32 cellular contexts compared by ENCODE assay signal in genomic region chr22:19344420-19344819, GRCh38.
"Had no signal": no experiment of that assay in that cellular context is flagged by ENCODE, and none has a peak within 500 bp of the region (broad histone marks: within the 10 kb centered on the region; RNA-seq: fewer than 3 reads in every experiment).

No MANE protein-coding gene starts in this region.

- ATAC-seq: activated CD4-positive, alpha-beta T cell treated with anti-CD3 and anti-CD28 coated beads for 36 hours; activated CD4-positive, CD25-positive, alpha-beta regulatory T cell treated with anti-CD3 and anti-CD28 coated beads, Interleukin-2, amount 50 U/mL, for 24 hours; activated CD8-positive, alpha-beta memory T cell treated with anti-CD3 and anti-CD28 coated beads, Interleukin-2, amount 10 ng/mL, durations not matched to agents 7 days and 5 days; activated naive CD4-positive, alpha-beta T cell treated with anti-CD3 and anti-CD28 coated beads, Interleukin-2, amount 50 U/mL, for 72 hours; PC-3 had no signal

- H3K4me1 Mint-ChIP-seq: activated CD4-positive, alpha-beta T cell treated with anti-CD3 and anti-CD28 coated beads for 36 hours; activated CD4-positive, alpha-beta T cell treated with anti-CD3 and anti-CD28 coated beads, Interleukin-2, amount 10 ng/mL, durations not matched to agents 7 days and 5 days; activated CD8-positive, alpha-beta memory T cell treated with anti-CD3 and anti-CD28 coated beads, Interleukin-2, amount 10 ng/mL, durations not matched to agents 7 days and 5 days had no signal

- DNase-seq: activated CD4-positive, alpha-beta T cell treated with anti-CD3 and anti-CD28 coated beads for 36 hours; activated CD4-positive, alpha-beta T cell treated with anti-CD3 and anti-CD28 coated beads, Interleukin-2, amount 10 ng/mL, durations not matched to agents 7 days and 5 days; activated CD4-positive, alpha-beta T cell treated with anti-CD3 and anti-CD28 coated beads, Interleukin-2, amount 50 U/mL, for 48 hours; activated CD8-positive, alpha-beta memory T cell treated with anti-CD3 and anti-CD28 coated beads for 24 hours; activated CD8-positive, alpha-beta memory T cell treated with anti-CD3 and anti-CD28 coated beads, Interleukin-2, amount 10 ng/mL, durations not matched to agents 7 days and 5 days; activated CD8-positive, alpha-beta memory T cell treated with anti-CD3 and anti-CD28 coated beads, Interleukin-2, amount 50 U/mL, for 48 hours; activated gamma-delta T cell treated with Interleukin-2 at 50 U/mL for 16 hours; activated naive CD4-positive, alpha-beta T cell treated with anti-CD3 and anti-CD28 coated beads for 36 hours; amniotic stem cell; aorta; brain microvascular endothelial cell; central memory CD4-positive, alpha-beta T cell; Karpas-422; NCI-H1048; NCI-H1436 treated with DMSO at 0.1 percent for 48 hours; NCI-H1694 treated with DMSO at 0.1 percent for 48 hours; NCI-H2029 treated with DMSO at 0.1 percent for 48 hours; NCI-H2107; NCI-H2171; NCI-H510A; NCI-H526; NCI-H748 treated with DMSO at 0.1 percent for 48 hours; NK-92 treated with Interleukin-12 subunit alpha and Interleukin-12 subunit beta, amount 100 ng/mL, for 24 hours; PC-3; Peyer's patch; RPMI8226; SHP77 treated with DMSO at 0.1 percent for 48 hours; SK-N-SH had no signal

- H3K4me3 Mint-ChIP-seq: activated CD4-positive, alpha-beta T cell treated with anti-CD3 and anti-CD28 coated beads for 36 hours; activated CD4-positive, alpha-beta T cell treated with anti-CD3 and anti-CD28 coated beads, Interleukin-2, amount 10 ng/mL, durations not matched to agents 7 days and 5 days; activated CD8-positive, alpha-beta memory T cell treated with anti-CD3 and anti-CD28 coated beads, Interleukin-2, amount 10 ng/mL, durations not matched to agents 7 days and 5 days; activated naive CD4-positive, alpha-beta T cell treated with anti-CD3 and anti-CD28 coated beads for 36 hours; T-helper 1 cell treated with Interleukin-12 subunit alpha and Interleukin-12 subunit beta and Interleukin-4 antibody, amounts not matched to agents 30 μg/mL and 1 μg/mL, for 36 hours; T-helper 2 cell treated with Interferon-gamma antibody and Interleukin-4, amounts not matched to agents 5 μg/mL and 100 μg/mL, for 36 hours had no signal

- H3K27me3 Mint-ChIP-seq: activated CD4-positive, alpha-beta T cell treated with anti-CD3 and anti-CD28 coated beads for 36 hours; activated CD4-positive, alpha-beta T cell treated with anti-CD3 and anti-CD28 coated beads, Interleukin-2, amount 10 ng/mL, durations not matched to agents 7 days and 5 days; activated CD8-positive, alpha-beta memory T cell treated with anti-CD3 and anti-CD28 coated beads, Interleukin-2, amount 10 ng/mL, durations not matched to agents 7 days and 5 days had no signal

- H3K27ac Mint-ChIP-seq: activated CD4-positive, alpha-beta T cell treated with anti-CD3 and anti-CD28 coated beads for 36 hours; activated CD4-positive, alpha-beta T cell treated with anti-CD3 and anti-CD28 coated beads, Interleukin-2, amount 10 ng/mL, durations not matched to agents 7 days and 5 days; activated CD8-positive, alpha-beta memory T cell treated with anti-CD3 and anti-CD28 coated beads, Interleukin-2, amount 10 ng/mL, durations not matched to agents 7 days and 5 days; activated naive CD4-positive, alpha-beta T cell treated with anti-CD3 and anti-CD28 coated beads for 36 hours; activated naive CD4-positive, alpha-beta T cell treated with anti-CD3 and anti-CD28 coated beads, Interleukin-2, amount 50 U/mL, for 72 hours; T-helper 1 cell treated with Interleukin-12 subunit alpha and Interleukin-12 subunit beta and Interleukin-4 antibody, amounts not matched to agents 30 μg/mL and 1 μg/mL, for 36 hours; T-helper 2 cell treated with Interferon-gamma antibody and Interleukin-4, amounts not matched to agents 5 μg/mL and 100 μg/mL, for 36 hours had no signal
